ENCODE assay signal across 8 cellular contexts in the genomic region with DNA sequence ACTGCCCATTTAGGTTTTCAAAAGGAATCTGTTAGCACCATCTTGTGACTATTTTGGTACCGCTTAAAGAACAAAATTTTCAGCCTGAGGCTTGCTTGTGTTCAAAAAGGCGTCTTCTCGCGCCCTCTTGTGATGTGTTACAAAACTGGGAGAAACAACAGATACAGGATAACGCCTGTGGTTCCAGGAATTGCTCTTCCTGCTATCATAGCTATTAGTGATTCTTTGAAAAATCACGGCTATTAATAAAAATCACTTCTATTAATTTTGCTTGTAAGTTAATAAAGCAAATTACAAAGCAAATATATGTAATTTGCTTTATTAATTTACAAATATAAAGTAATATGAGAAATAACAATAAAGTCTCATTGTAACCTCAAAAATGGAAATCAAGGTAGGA.
DNase-seq lines count a peak whose midpoint lies in the region; ATAC-seq and TF ChIP-seq lines count a peak whose summit lies in the region.

No MANE protein-coding gene starts in this region.

- H2AFZ ChIP-seq in HCT116 (ENCODE audit: low read depth, low read length, poor library complexity, severe bottlenecking) = peak overlapping the region; percentile 81

- H3K36me3 Mint-ChIP-seq in activated naive CD8-positive, alpha-beta T cell treated with anti-CD3 and anti-CD28 coated beads, Interleukin-2, amount 50 U/mL, for 24 hours (ENCODE audit: low read depth) = no peaks in the 10 kb centered on the region

- no peak overlapping the region for H3K9ac ChIP-seq in HCT116 (ENCODE audit: low read length)

- no peaks in the 10 kb centered on the region for H4K20me1 ChIP-seq in HCT116 (ENCODE audit: insufficient read depth)

- RAD21 ChIA-PET in HCT116 (lab: Charles Lee; ENCODE audit: low non-redundant PET in 1 of 2, low total read pairs in 2 of 2, uncharacterized antibody in 2 of 2, unreplicated experiment in 2 of 2) = interaction anchor here (0.6 to 3.1 kb wide), 21 partner anchors 94 to 426 kb away, joined by 3 to 49 read pairs (median 7); no protein-coding TSS in a partner anchor

- no peak overlapping the region for H3K27ac ChIP-seq in HCT116 (ENCODE audit: low read depth, low read length)
- H3K27ac ChIP-seq in heart right ventricle = peak overlapping the region in 5 of 10 donors; percentile 7 to 77 (median 69)
- no peak overlapping the region for H3K27ac ChIP-seq in psoas muscle

- WGBS in heart right ventricle, 2 donors = 1% methylated on average over 6 of the region's 6 CpGs
- 0 to 1% (median 0%) methylated on average over 6 of the region's 6 CpGs for WGBS in psoas muscle, 3 donors

- BruUV-seq in HCT116 (replicated peaks; lab: Mats Ljungman, UMichigan) = no TSS peak

- no peaks in the 10 kb centered on the region for H3K9me3 Mint-ChIP-seq in activated naive CD8-positive, alpha-beta T cell treated with anti-CD3 and anti-CD28 coated beads, Interleukin-2, amount 50 U/mL, for 24 hours

- peaks cover 5% of the 10 kb centered on the region for H3K4me1 Mint-ChIP-seq in activated naive CD8-positive, alpha-beta T cell treated with anti-CD3 and anti-CD28 coated beads, Interleukin-2, amount 50 U/mL, for 24 hours

- H3K27ac Mint-ChIP-seq in activated naive CD8-positive, alpha-beta T cell treated with anti-CD3 and anti-CD28 coated beads, Interleukin-2, amount 50 U/mL, for 24 hours = no peak overlapping the region

- TF ChIP-seq POLR2A in HCT116 (IDR thresholded peaks at IDR 0.05; ENCODE audit: borderline replicate concordance, extremely low read depth, insufficient read depth, insufficient read length) = no peak

- ATAC-seq in HCT116 (peak; percentile 89), heart right ventricle (peak; percentile 73 to 94 (median 90)), psoas muscle (peak; percentile 89 to 99 (median 93)), HG02623 (IDR thresholded peaks at IDR 0.05; ENCODE audit: unreplicated experiment) (no peak)
- no peak for ATAC-seq in activated naive CD8-positive, alpha-beta T cell treated with anti-CD3 and anti-CD28 coated beads, Interleukin-2, amount 50 U/mL, for 24 hours

- H3K4me1 ChIP-seq in HCT116 (ENCODE audit: control insufficient read depth in 1 of 2, insufficient read depth in 2 of 2, low read length in 2 of 2) = peaks cover 15 to 35% of the 10 kb centered on the region in 2 experiments
- peaks cover 0 to 30% (median 16%) of the 10 kb centered on the region in 9 donors for H3K4me1 ChIP-seq in heart right ventricle
- peaks cover 8% of the 10 kb centered on the region for H3K4me1 ChIP-seq in psoas muscle

- peaks cover 13% of the 10 kb centered on the region for H3K27me3 Mint-ChIP-seq in activated naive CD8-positive, alpha-beta T cell treated with anti-CD3 and anti-CD28 coated beads, Interleukin-2, amount 50 U/mL, for 24 hours

- H3K36me3 ChIP-seq in HCT116 (ENCODE audit: control insufficient read depth in 1 of 2, insufficient read depth in 2 of 2, low read length in 2 of 2) = no peaks in the 10 kb centered on the region
- H3K36me3 ChIP-seq in heart right ventricle = no peaks in the 10 kb centered on the region
- no peaks in the 10 kb centered on the region for H3K36me3 ChIP-seq in psoas muscle (ENCODE audit: insufficient read depth in 1 of 2, low read depth in 1 of 2)

- H3K4me3 ChIP-seq in HCT116 (replicated peaks in 1 of 2; ENCODE audit: low read depth in 1 of 2, low read length in 2 of 2) (no peak overlapping the region), heart right ventricle (peak overlapping the region in 1 of 10 donors; percentile 14), psoas muscle (no peak overlapping the region)

- no peak overlapping the region for H3K4me3 Mint-ChIP-seq in activated naive CD8-positive, alpha-beta T cell treated with anti-CD3 and anti-CD28 coated beads, Interleukin-2, amount 50 U/mL, for 24 hours

- H3K9me3 ChIP-seq in HCT116 (ENCODE audit: control insufficient read depth in 1 of 2, insufficient read depth in 1 of 2, low read depth in 1 of 2, low read length in 2 of 2) (no peaks in the 10 kb centered on the region), heart right ventricle (no peaks in the 10 kb centered on the region), psoas muscle (no peaks in the 10 kb centered on the region)

- H3K4me2 ChIP-seq in HCT116 (ENCODE audit: low read length) = peak overlapping the region; percentile 13; the same call in 1 of the 2 replicates

- no peaks in the 10 kb centered on the region for H3K9me2 ChIP-seq in HCT116 (ENCODE audit: insufficient read depth)

- POLR2A ChIA-PET in HCT116 (lab: Charles Lee) = interaction anchor here (1.0 to 5.3 kb wide), 6 partner anchors 88 to 310 kb away, joined by 5 to 38 read pairs (median 8); no protein-coding TSS in a partner anchor

- peak; percentile 100 for TF ChIP-seq RAD21 in HCT116 (IDR thresholded peaks at IDR 0.05; ENCODE audit: low read depth)

- CTCF ChIA-PET in HCT116 (lab: Charles Lee) = interaction anchor here (0.6 to 8.7 kb wide), 47 partner anchors 10 to 1032 kb away, joined by 3 to 338 read pairs (median 4); a partner anchor contains a TSS

- H3K27me3 ChIP-seq in HCT116 (ENCODE audit: insufficient read depth, low read length) (no peaks in the 10 kb centered on the region), heart right ventricle (no peaks in the 10 kb centered on the region), psoas muscle (ENCODE audit: insufficient read depth in 3 of 3, low read length in 2 of 3) (no peaks in the 10 kb centered on the region)

- intact Hi-C loops in HCT116 (cut with micrococcal nuclease) = loop anchor here (1.0 to 10.0 kb wide), 7 partner anchors 127 to 467 kb away; a partner anchor contains a TSS
- intact Hi-C loops in heart right ventricle (cut with DNase I) = loop anchor here (1.0 to 10.0 kb wide), 15 partner anchors 126 to 429 kb away; a partner anchor contains a TSS
- intact Hi-C loops in psoas muscle (cut with DNase I) = loop anchor here (1.0 to 2.0 kb wide), 3 partner anchors 127 to 310 kb away; no protein-coding TSS in a partner anchor

- DNase-seq in EH (ENCODE audit: low read depth) = peak; percentile 91
- DNase-seq in HCT116 (ENCODE audit: low read depth, low spot score) = peak; percentile 93
- DNase-seq in NCI-H226 = peak; percentile 43
- peak; percentile 7 for DNase-seq in activated naive CD8-positive, alpha-beta T cell treated with anti-CD3 and anti-CD28 coated beads, Interleukin-2, amount 50 U/mL, for 24 hours
- peak; percentile 18 to 86 for DNase-seq in heart right ventricle
- DNase-seq in psoas muscle = peak; percentile 52 to 61
- DNase-seq in activated T-cell treated with anti-CD3 and anti-CD28 coated beads for 4 hours = no peak

- H3K79me2 ChIP-seq in HCT116 (ENCODE audit: insufficient read depth, low read length) = no peaks in the 10 kb centered on the region

- TF ChIP-seq CTCF in HCT116 (IDR thresholded peaks at IDR 0.05 in 2 of 3, conservative IDR thresholded peaks at IDR 0.05 in 1 of 3; ENCODE audit: borderline replicate concordance in 1 of 3, insufficient read depth in 1 of 3, low read depth in 2 of 3, low read length in 2 of 3) (peak; percentile 67 to 100 (median 98)), heart right ventricle (IDR thresholded peaks at IDR 0.05) (peak; percentile 75 to 99 (median 88)), psoas muscle (IDR thresholded peaks at IDR 0.05) (peak; percentile 88)

TF ChIP-seq in HCT116, 20 proteins besides CTCF, POLR2A, EP300 and RAD21:
- TF ChIP-seq CEBPB (IDR thresholded peaks at IDR 0.05; ENCODE audit: low read depth) (no peak), FOSL1 (IDR thresholded peaks at IDR 0.05; ENCODE audit: low read depth) (0 out of 2 replicates have a peak, but pooled peaks have one; percentile 3), EGR1 (IDR thresholded peaks at IDR 0.05; ENCODE audit: low read depth) (0 out of 2 replicates have a peak, but pooled peaks have one; percentile 37), CBX3 (IDR thresholded peaks at IDR 0.05; ENCODE audit: low read depth) (peak; percentile 67; the same call in 1 of the 2 replicates), JUND (IDR thresholded peaks at IDR 0.05) (no peak), POLR2AphosphoS5 (IDR thresholded peaks at IDR 0.05; ENCODE audit: low read depth, low read length) (0 out of 2 replicates have a peak, but pooled peaks have one; percentile 18), SRF (IDR thresholded peaks at IDR 0.05; ENCODE audit: low read depth) (peak; percentile 40; the same call in 1 of the 2 replicates)
- TF ChIP-seq, protein P1, sequence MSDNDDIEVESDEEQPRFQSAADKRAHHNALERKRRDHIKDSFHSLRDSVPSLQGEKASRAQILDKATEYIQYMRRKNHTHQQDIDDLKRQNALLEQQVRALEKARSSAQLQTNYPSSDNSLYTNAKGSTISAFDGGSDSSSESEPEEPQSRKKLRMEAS (IDR thresholded peaks at IDR 0.05) = peak; percentile 38; the same call in 1 of the 2 replicates
- TF ChIP-seq, protein P2, sequence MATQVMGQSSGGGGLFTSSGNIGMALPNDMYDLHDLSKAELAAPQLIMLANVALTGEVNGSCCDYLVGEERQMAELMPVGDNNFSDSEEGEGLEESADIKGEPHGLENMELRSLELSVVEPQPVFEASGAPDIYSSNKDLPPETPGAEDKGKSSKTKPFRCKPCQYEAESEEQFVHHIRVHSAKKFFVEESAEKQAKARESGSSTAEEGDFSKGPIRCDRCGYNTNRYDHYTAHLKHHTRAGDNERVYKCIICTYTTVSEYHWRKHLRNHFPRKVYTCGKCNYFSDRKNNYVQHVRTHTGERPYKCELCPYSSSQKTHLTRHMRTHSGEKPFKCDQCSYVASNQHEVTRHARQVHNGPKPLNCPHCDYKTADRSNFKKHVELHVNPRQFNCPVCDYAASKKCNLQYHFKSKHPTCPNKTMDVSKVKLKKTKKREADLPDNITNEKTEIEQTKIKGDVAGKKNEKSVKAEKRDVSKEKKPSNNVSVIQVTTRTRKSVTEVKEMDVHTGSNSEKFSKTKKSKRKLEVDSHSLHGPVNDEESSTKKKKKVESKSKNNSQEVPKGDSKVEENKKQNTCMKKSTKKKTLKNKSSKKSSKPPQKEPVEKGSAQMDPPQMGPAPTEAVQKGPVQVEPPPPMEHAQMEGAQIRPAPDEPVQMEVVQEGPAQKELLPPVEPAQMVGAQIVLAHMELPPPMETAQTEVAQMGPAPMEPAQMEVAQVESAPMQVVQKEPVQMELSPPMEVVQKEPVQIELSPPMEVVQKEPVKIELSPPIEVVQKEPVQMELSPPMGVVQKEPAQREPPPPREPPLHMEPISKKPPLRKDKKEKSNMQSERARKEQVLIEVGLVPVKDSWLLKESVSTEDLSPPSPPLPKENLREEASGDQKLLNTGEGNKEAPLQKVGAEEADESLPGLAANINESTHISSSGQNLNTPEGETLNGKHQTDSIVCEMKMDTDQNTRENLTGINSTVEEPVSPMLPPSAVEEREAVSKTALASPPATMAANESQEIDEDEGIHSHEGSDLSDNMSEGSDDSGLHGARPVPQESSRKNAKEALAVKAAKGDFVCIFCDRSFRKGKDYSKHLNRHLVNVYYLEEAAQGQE (IDR thresholded peaks at IDR 0.05; ENCODE audit: low read depth) = no peak

Comparison
In these comparisons a context has a peak if more than half of its experiments do, and no peak if none do; other contexts are left out.
1. ATAC-seq: peak in HCT116 (single experiment), heart right ventricle (8 of 8) and psoas muscle (4 of 4); none in activated naive CD8-positive, alpha-beta T cell treated with anti-CD3 and anti-CD28 coated beads, Interleukin-2, amount 50 U/mL, for 24 hours (single experiment) and HG02623 (single experiment).
2. Peak in every context shown above with its lines, with median percentiles within 50 percentile points of each other: CTCF ChIP-seq.